Comparison of ENCODE assay signal across 34 cellular contexts in the genomic region with DNA sequence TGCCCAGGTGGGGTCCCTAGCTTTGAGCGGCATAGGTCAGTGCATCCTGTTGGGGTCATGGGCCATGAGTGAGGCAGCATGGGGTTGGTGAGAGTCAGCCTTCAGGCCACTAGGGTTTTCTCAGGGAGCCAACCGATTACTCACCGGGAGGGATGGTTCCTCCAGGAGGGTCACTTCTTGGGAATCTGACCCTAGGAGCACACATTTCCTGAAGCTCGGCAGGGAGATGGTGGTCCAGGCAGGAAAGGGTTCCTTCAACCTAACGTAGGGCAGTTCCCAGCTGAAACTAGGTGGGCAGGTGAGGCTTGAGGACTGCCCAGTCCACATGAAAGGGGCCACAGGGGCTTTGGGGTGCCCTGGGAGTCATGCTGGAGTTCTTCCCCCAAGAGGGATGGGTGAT.
"Had no signal": no experiment of that assay in that cellular context is flagged by ENCODE, and none has a peak within 500 bp of the region (broad histone marks: within the 10 kb centered on the region; RNA-seq: fewer than 3 reads in every experiment).

No MANE protein-coding gene starts in this region.

- DNase-seq: Karpas-422, Kasumi-1, KG1, MG63, MM.1S, MV-4-11, NCI-H1048, NCI-H1092, NCI-H1092 treated with DMSO at 0.1 percent for 48 hours, NCI-H1105, NCI-H1105 treated with DMSO at 0.1 percent for 48 hours, NCI-H1417, NCI-H1417 treated with DMSO at 0.1 percent for 48 hours, NCI-H1436, NCI-H1436 treated with DMSO at 0.1 percent for 48 hours, NCI-H146, NCI-H1694, NCI-H1694 treated with DMSO at 0.1 percent for 48 hours, NCI-H187, NCI-H187 treated with DMSO at 0.1 percent for 48 hours, NCI-H1930, NCI-H2029, NCI-H2029 treated with DMSO at 0.1 percent for 48 hours, NCI-H2081, NCI-H2081 treated with DMSO at 0.1 percent for 48 hours, NCI-H2107, NCI-H2171, NCI-H2171 treated with DMSO at 0.1 percent for 48 hours, NCI-H2227 treated with DMSO at 0.1 percent for 48 hours, NCI-H226, NCI-H345, NCI-H446, NCI-H446 treated with DMSO at 0.1 percent for 48 hours had no signal

- H3K9me3 ChIP-seq: MG63 had no signal

- H3K36me3 ChIP-seq: MG63 had no signal

- H3K4me3 ChIP-seq: MG63 had no signal

- H3K4me2 ChIP-seq: KMS-11 had no signal

- H3K27me3 ChIP-seq: MG63 had no signal

- H3K27ac ChIP-seq: KMS-11 had no signal

- H3K9ac ChIP-seq: KMS-11 had no signal
